ENCODE assay signal across 1 cellular context in the genomic region with DNA sequence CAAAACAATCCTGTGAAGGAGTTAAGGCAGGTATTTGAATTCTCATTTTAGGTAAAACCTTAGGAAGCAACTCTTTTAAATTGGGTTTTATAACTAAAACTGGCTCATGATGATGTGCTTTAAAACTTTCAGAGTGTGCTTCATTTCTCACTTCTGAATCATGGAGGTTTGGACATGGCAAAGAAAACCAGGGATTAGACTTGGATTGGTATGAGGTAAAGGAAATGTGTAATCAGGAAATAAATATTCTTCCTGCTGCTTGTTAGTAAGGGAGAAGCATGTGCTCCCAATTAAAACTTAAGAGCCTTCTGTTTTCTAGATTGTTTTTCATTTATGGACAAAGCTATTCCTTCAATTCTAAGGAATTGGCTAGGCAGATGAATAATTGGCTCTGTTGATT.
TF ChIP-seq lines count a peak whose summit lies in the region.

No MANE protein-coding gene starts in this region.

TF ChIP-seq in WTC11, 78 proteins besides CTCF, POLR2A, EP300 and RAD21 (continued from another document):
- TF ChIP-seq, protein P1, sequence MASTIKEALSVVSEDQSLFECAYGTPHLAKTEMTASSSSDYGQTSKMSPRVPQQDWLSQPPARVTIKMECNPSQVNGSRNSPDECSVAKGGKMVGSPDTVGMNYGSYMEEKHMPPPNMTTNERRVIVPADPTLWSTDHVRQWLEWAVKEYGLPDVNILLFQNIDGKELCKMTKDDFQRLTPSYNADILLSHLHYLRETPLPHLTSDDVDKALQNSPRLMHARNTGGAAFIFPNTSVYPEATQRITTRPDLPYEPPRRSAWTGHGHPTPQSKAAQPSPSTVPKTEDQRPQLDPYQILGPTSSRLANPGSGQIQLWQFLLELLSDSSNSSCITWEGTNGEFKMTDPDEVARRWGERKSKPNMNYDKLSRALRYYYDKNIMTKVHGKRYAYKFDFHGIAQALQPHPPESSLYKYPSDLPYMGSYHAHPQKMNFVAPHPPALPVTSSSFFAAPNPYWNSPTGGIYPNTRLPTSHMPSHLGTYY (CRISPR knock-in tag; IDR thresholded peaks at IDR 0.05): no peak
- TF ChIP-seq JAZF1 (CRISPR knock-in tag; IDR thresholded peaks at IDR 0.05): no peak
- no peak for TF ChIP-seq MXD4 (CRISPR knock-in tag; IDR thresholded peaks at IDR 0.05; ENCODE audit: borderline replicate concordance)
- no peak for TF ChIP-seq GRHL2 (CRISPR knock-in tag; IDR thresholded peaks at IDR 0.05; ENCODE audit: insufficient replicate concordance, severe bottlenecking)
- TF ChIP-seq ZNF423 (CRISPR knock-in tag; IDR thresholded peaks at IDR 0.05): no peak
- no peak for TF ChIP-seq SMAD3 (CRISPR knock-in tag; IDR thresholded peaks at IDR 0.05; ENCODE audit: borderline replicate concordance)
- TF ChIP-seq, protein P2, sequence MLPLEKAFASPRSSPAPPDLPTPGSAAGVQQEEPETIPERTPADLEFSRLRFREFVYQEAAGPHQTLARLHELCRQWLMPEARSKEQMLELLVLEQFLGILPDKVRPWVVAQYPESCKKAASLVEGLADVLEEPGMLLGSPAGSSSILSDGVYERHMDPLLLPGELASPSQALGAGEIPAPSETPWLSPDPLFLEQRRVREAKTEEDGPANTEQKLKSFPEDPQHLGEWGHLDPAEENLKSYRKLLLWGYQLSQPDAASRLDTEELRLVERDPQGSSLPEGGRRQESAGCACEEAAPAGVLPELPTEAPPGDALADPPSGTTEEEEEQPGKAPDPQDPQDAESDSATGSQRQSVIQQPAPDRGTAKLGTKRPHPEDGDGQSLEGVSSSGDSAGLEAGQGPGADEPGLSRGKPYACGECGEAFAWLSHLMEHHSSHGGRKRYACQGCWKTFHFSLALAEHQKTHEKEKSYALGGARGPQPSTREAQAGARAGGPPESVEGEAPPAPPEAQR (CRISPR knock-in tag; IDR thresholded peaks at IDR 0.05): no peak
- no peak for TF ChIP-seq TEAD4 (CRISPR knock-in tag; IDR thresholded peaks at IDR 0.05)
- TF ChIP-seq PRRX2 (CRISPR knock-in tag; IDR thresholded peaks at IDR 0.05): no peak
